In the genomic region with DNA sequence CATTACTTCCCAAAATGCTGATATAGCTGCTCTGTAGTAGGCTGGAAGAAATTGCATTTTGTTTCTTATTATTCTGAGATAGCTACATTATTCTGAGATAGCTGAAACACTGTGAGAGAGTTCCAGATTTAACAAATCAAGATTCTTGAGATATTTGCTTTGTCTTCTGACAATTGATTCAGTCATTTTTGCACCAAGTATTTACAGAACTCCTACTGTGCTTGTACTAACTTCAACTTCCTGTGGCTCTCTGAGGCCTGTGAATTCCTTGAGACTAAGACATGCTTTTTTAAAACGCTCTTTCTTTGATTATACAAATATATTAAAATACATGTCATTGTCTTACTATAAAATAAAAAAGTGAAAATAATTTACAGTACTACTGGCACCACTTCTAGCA, we compare ENCODE assay signal across 21 cellular contexts.
"Had no signal": no experiment of that assay in that cellular context is flagged by ENCODE, and none has a peak within 500 bp of the region (broad histone marks: within the 10 kb centered on the region; RNA-seq: fewer than 3 reads in every experiment).

No MANE protein-coding gene starts in this region.

- ATAC-seq: activated CD8-positive, alpha-beta T cell treated with anti-CD3 and anti-CD28 coated beads, Interleukin-2, amount 10 ng/mL, durations not matched to agents 7 days and 5 days; effector memory CD8-positive, alpha-beta T cell; gastrocnemius medialis; left cardiac atrium; right cardiac atrium; upper lobe of right lung had no signal

- H3K27ac ChIP-seq: adrenal gland, ascending aorta, esophagus muscularis mucosa, gastrocnemius medialis, parathyroid adenoma, thyroid gland, upper lobe of right lung, WERI-Rb-1 had no signal

- DNase-seq: activated CD4-positive, alpha-beta T cell treated with anti-CD3 and anti-CD28 coated beads, Interleukin-2, amount 50 U/mL, for 1 hour; activated CD4-positive, CD25-positive, alpha-beta regulatory T cell treated with anti-CD3 and anti-CD28 coated beads, Interleukin-2, amount 50 U/mL, for 72 hours; activated CD8-positive, alpha-beta T cell treated with anti-CD3 and anti-CD28 coated beads, Interleukin-2, amount 10 ng/mL, durations not matched to agents 7 days and 5 days; activated gamma-delta T cell treated with Interleukin-2 at 50 U/mL for 16 hours; adrenal gland; effector memory CD8-positive, alpha-beta T cell; gastrocnemius medialis; head of caudate nucleus; hypothalamus; islet precursor cell; left cardiac atrium; stimulated activated CD4-positive, alpha-beta T cell treated with anti-CD3 and anti-CD28 coated beads, Interleukin-12 subunit alpha, Interleukin-12 subunit beta, amount 100 ng/mL, for 4 hours; substantia nigra; T-helper 1 cell; thyroid gland; upper lobe of right lung; WERI-Rb-1 had no signal

- H3K4me3 ChIP-seq: adrenal gland, ascending aorta, esophagus muscularis mucosa, gastrocnemius medialis, thyroid gland, upper lobe of right lung had no signal

- H3K27me3 ChIP-seq: adrenal gland, ascending aorta, esophagus muscularis mucosa, gastrocnemius medialis, thyroid gland, upper lobe of right lung had no signal
